ENCODE assay signal across 21 cellular contexts in the genomic region with DNA sequence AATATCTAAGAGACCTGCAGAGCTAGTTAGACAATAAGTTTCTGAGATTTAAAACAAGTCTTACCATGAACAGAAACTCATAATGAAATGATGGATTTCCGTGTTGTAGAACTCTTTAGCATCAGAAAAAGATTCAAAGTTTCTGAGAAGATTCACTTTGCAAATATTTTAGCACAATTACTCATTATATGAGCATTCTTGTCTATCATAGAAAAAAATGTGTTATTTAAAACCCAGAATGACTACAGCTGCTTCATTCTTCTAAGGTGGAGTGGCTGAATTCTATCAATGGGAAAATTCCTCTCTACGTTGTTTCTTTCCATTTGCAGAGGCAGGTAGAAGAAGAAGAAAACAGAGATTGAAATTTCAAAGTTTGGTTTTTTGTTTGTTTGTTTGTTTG.
"Had no signal": no experiment of that assay in that cellular context is flagged by ENCODE, and none has a peak within 500 bp of the region (broad histone marks: within the 10 kb centered on the region; RNA-seq: fewer than 3 reads in every experiment).

No MANE protein-coding gene starts in this region.

- H3K36me3 ChIP-seq: lower lobe of right lung, uterus had no signal

- H3K27me3 ChIP-seq: testis, uterus had no signal

- H3K4me1 Mint-ChIP-seq: endodermal cell, neural crest cell, WTC11 had no signal

- H3K9me3 ChIP-seq: lower lobe of right lung, testis, uterus had no signal

- H3K4me3 ChIP-seq: coronary artery, lower lobe of right lung, testis, uterus had no signal

- H3K4me3 Mint-ChIP-seq: activated CD4-positive, alpha-beta T cell treated with anti-CD3 and anti-CD28 coated beads for 36 hours; activated naive CD4-positive, alpha-beta T cell treated with anti-CD3 and anti-CD28 coated beads for 36 hours; endodermal cell; naive thymus-derived CD4-positive, alpha-beta T cell; neural crest cell; WTC11 had no signal

- H3K27ac Mint-ChIP-seq: activated CD4-positive, alpha-beta T cell treated with anti-CD3 and anti-CD28 coated beads for 36 hours; activated naive CD4-positive, alpha-beta T cell treated with anti-CD3 and anti-CD28 coated beads for 36 hours; endodermal cell; naive thymus-derived CD4-positive, alpha-beta T cell; WTC11 had no signal

- H3K4me1 ChIP-seq: lower lobe of right lung, testis, uterus had no signal

- H3K9me3 Mint-ChIP-seq: activated naive CD4-positive, alpha-beta T cell treated with anti-CD3 and anti-CD28 coated beads for 36 hours; endodermal cell had no signal

- H3K36me3 Mint-ChIP-seq: WTC11 had no signal

- H3K27ac ChIP-seq: coronary artery, lower lobe of right lung, testis, uterus had no signal

- H3K27me3 Mint-ChIP-seq: activated CD4-positive, alpha-beta T cell treated with anti-CD3 and anti-CD28 coated beads for 36 hours had no signal

- DNase-seq: activated CD4-positive, alpha-beta T cell treated with anti-CD3 and anti-CD28 coated beads for 36 hours; activated CD4-positive, alpha-beta T cell treated with anti-CD3 and anti-CD28 coated beads, Interleukin-2, amount 50 U/mL, for 48 hours; activated effector memory CD4-positive, alpha-beta T cell treated with Interleukin-2 at 50 U/mL for 16 hours; activated naive CD4-positive, alpha-beta T cell treated with anti-CD3 and anti-CD28 coated beads for 36 hours; activated T-cell treated with anti-CD3 and anti-CD28 coated beads, Interleukin-2, amount 50 U/mL, for 48 hours; amygdala; cerebellar nuclear complex; endodermal cell; lower lobe of right lung; naive thymus-derived CD4-positive, alpha-beta T cell; occipital lobe; stimulated activated CD4-positive, alpha-beta T cell treated with anti-CD3 and anti-CD28 coated beads, Interleukin-2, amount 100 ng/mL, for 48 hours; stimulated activated naive CD4-positive, alpha-beta T cell; T1000; testis; uterus had no signal

- ATAC-seq: activated CD4-positive, alpha-beta T cell treated with anti-CD3 and anti-CD28 coated beads for 36 hours; left lobe of liver; lower lobe of right lung; naive thymus-derived CD4-positive, alpha-beta T cell; sciatic nerve; WTC11 had no signal
